13 cellular contexts compared by ENCODE assay signal in the genomic region with DNA sequence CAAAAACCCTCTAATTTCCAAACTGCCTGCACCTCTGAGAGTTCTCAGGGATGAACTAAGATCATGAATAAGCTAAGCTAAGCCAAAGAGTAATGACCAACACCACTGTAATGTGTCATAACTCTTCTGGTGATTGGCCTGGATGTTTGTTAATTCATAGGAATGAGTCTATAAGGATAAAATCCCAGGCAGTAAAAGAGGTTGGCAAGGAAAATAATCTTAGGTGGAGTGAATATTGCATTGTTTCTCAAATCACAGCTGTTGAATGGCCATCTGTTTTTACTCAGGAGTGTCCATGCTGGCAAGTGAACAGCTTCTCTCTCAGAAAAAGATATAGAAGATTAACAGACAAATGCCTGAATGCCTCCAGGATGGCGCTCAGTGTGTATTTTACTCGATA.
DNase-seq lines count a peak whose midpoint lies in the region; ATAC-seq and TF ChIP-seq lines count a peak whose summit lies in the region.
"Had no signal": no experiment of that assay in that cellular context is flagged by ENCODE, and none has a peak within 500 bp of the region (broad histone marks: within the 10 kb centered on the region; RNA-seq: fewer than 3 reads in every experiment).

No MANE protein-coding gene starts in this region.

- H4K20me1 ChIP-seq in GM23248 (ENCODE audit: insufficient read depth): no peaks in the 10 kb centered on the region

- H3K9me3 ChIP-seq in GM23248 (ENCODE audit: low read depth) (no peaks in the 10 kb centered on the region), spleen (peaks cover 0 to 5% (median 0%) of the 10 kb centered on the region in 8 donors), right lobe of liver (no peaks in the 10 kb centered on the region)

- peak overlapping the region; percentile 48 for H2AFZ ChIP-seq in GM23248
- H2AFZ ChIP-seq: neural progenitor cell had no signal

- TF ChIP-seq CTCF in foreskin fibroblast (IDR thresholded peaks at IDR 0.05; ENCODE audit: low read depth, low read length): no peak
- TF ChIP-seq CTCF in spleen (IDR thresholded peaks at IDR 0.05 in 8 of 11, conservative IDR thresholded peaks at IDR 0.05 in 3 of 11): no peak
- no peak for TF ChIP-seq CTCF in right lobe of liver (IDR thresholded peaks at IDR 0.05)

- H3F3A ChIP-seq in GM23248 (ENCODE audit: insufficient read depth): peaks cover 28% of the 10 kb centered on the region

- H3K4me1 ChIP-seq in GM23248 (ENCODE audit: insufficient read depth) (peaks cover 19% of the 10 kb centered on the region), spleen (no peaks in the 10 kb centered on the region), right lobe of liver (no peaks in the 10 kb centered on the region)
- H3K4me1 ChIP-seq: neural progenitor cell had no signal

- intact Hi-C loops in spleen (cut with DNase I; ENCODE audit: low total_unique reads): no loop called here
- intact Hi-C loops in right lobe of liver (cut with DNase I): no loop called here

- no peaks in the 10 kb centered on the region for H3K27me3 ChIP-seq in GM23248 (replicated peaks; ENCODE audit: insufficient read depth)
- H3K27me3 ChIP-seq in spleen (replicated peaks in 1 of 7): no peaks in the 10 kb centered on the region
- H3K27me3 ChIP-seq in right lobe of liver: no peaks in the 10 kb centered on the region
- H3K27me3 ChIP-seq: neural progenitor cell had no signal

- no peaks in the 10 kb centered on the region for H3K79me2 ChIP-seq in GM23248 (ENCODE audit: insufficient read depth)

- H3K27ac ChIP-seq in GM23248 (peak overlapping the region; percentile 89), spleen (no peak overlapping the region), right lobe of liver (no peak overlapping the region)
- H3K27ac ChIP-seq: neural progenitor cell had no signal

- H3K36me3 ChIP-seq in GM23248 (ENCODE audit: low read depth): no peaks in the 10 kb centered on the region
- no peaks in the 10 kb centered on the region for H3K36me3 ChIP-seq in spleen
- no peaks in the 10 kb centered on the region for H3K36me3 ChIP-seq in right lobe of liver
- H3K36me3 ChIP-seq: neural progenitor cell had no signal

- DNase-seq in GM23248 (peak; percentile 92), SK-N-DZ (ENCODE audit: low spot score) (peak; percentile 74), foreskin fibroblast (peak; percentile 77 to 86), skeletal muscle cell (ENCODE audit: low read depth) (peak; percentile 81), spleen (no peak), cerebellar nuclear complex (lab: John Stamatoyannopoulos, UW) (no peak), right lobe of liver (no peak), NCI-H1694 (lab: John Stamatoyannopoulos, UW) (no peak)
- DNase-seq: activated CD4-positive, alpha-beta T cell treated with anti-CD3 and anti-CD28 coated beads, Interleukin-2, amount 50 U/mL, for 1 hour; activated effector memory CD4-positive, alpha-beta T cell treated with anti-CD3 and anti-CD28 coated beads, Interleukin-2, amount 50 U/mL, for 16 hours; central memory CD4-positive, alpha-beta T cell; T-helper 1 cell had no signal

- peak overlapping the region; percentile 60 for H3K4me2 ChIP-seq in GM23248 (ENCODE audit: unreplicated experiment)
- H3K4me2 ChIP-seq: neural progenitor cell had no signal

- TF ChIP-seq POLR2A in spleen (IDR thresholded peaks at IDR 0.05) (no peak), right lobe of liver (IDR thresholded peaks at IDR 0.05) (no peak)

- H3K4me3 ChIP-seq in GM23248 (peak overlapping the region; percentile 23), foreskin fibroblast (ENCODE audit: low read depth in 1 of 2, low read length in 2 of 2) (no peak overlapping the region), skeletal muscle cell (ENCODE audit: low read depth, low read length) (no peak overlapping the region), spleen (no peak overlapping the region), right lobe of liver (no peak overlapping the region)
- H3K4me3 ChIP-seq: neural progenitor cell had no signal

- peak overlapping the region; percentile 52 for H3K9ac ChIP-seq in GM23248
- H3K9ac ChIP-seq: neural progenitor cell had no signal

- 2 to 6% methylated on average over 2 of the region's 2 CpGs for WGBS in GM23248 (ENCODE audit: low coverage in 1 of 2, low lambda C conversion rate in 2 of 2, missing lambda C conversion rate in 2 of 2), 2 experiments
- WGBS in spleen, 5 donors: 61 to 91% (median 82%) methylated on average over 2 of the region's 2 CpGs
- 68% methylated on average over 2 of the region's 2 CpGs for WGBS in right lobe of liver (ENCODE audit: insufficient coverage, low coverage, low lambda C conversion rate, missing lambda C conversion rate)

- H3K9me2 ChIP-seq in GM23248 (ENCODE audit: insufficient read depth): peaks cover 1% of the 10 kb centered on the region; the same call in 1 of the 2 replicates

- no peak for ATAC-seq in right lobe of liver

- in situ Hi-C loops in GM23248 (cut with MboI): no loop called here

Comparison
In these comparisons a context has a peak if more than half of its experiments do, and no peak if none do; other contexts are left out.
1. DNase-seq: peak in GM23248 (single experiment), SK-N-DZ (single experiment), foreskin fibroblast (2 of 2) and skeletal muscle cell (single experiment); none in spleen (single experiment), cerebellar nuclear complex (0 of 2), right lobe of liver (0 of 3) and NCI-H1694 (single experiment).